In genomic region chr5:163451489-163451888, GRCh38 we compare ENCODE assay signal across 16 cellular contexts.
"Had no signal": no experiment of that assay in that cellular context is flagged by ENCODE, and none has a peak within 500 bp of the region (broad histone marks: within the 10 kb centered on the region; RNA-seq: fewer than 3 reads in every experiment).

No MANE protein-coding gene starts in this region.

- H3K4me3 Mint-ChIP-seq: naive thymus-derived CD8-positive, alpha-beta T cell; neural crest cell had no signal

- H3K9me3 Mint-ChIP-seq: naive thymus-derived CD8-positive, alpha-beta T cell had no signal

- ATAC-seq: left colon; left ventricle myocardium superior; mucosa of descending colon; naive thymus-derived CD8-positive, alpha-beta T cell; right cardiac atrium had no signal

- DNase-seq: cortex of kidney; dorsolateral prefrontal cortex; effector CD8-positive, alpha-beta T cell; foreskin melanocyte; head of caudate nucleus; hippocampal formation; left colon; left ventricle myocardium superior; mucosa of descending colon; naive thymus-derived CD8-positive, alpha-beta T cell; ovary; right cardiac atrium; stimulated activated CD4-positive, alpha-beta T cell treated with anti-CD3 and anti-CD28 coated beads, Interleukin-2, amount 100 ng/mL, for 48 hours; stimulated activated naive CD4-positive, alpha-beta T cell treated with Interleukin-2 at 50 U/mL for 16 hours; trophoblast cell had no signal

- H3K9me3 ChIP-seq: mucosa of descending colon, ovary had no signal

- H3K27me3 Mint-ChIP-seq: naive thymus-derived CD8-positive, alpha-beta T cell had no signal
